In the genomic region with DNA sequence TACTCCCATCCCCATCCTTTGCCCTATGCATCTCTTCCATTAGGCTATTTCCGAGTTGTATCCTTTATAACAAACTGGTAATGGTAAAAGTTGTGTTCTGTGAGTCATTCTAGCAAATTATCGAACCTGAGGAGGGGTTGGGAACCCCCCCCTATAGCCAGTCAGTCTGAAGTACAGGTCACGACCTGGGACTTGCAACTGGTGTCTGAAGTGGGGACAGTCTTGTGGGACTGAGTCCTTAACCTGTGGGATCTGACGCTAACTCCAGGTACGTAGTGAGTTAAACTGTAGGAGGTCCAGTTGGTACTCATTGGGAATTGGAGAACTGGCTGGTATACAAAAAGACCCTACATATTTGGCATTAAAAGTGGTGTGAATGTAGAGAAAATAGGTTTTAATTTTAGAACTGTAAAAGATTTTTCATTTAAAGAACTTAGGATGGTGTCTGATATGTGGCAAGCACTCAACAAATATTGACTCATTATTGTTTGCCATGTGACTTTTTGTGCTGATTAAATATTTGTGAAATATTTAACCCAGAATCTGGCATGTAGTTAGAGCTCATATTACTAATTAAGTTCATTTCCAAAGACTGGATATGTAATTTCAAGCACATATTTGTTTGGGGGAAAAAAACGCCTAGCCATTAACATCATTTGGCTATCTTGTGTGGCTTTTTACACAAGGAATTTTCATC, we compare ENCODE assay signal across 25 cellular contexts.
"Had no signal": no experiment of that assay in that cellular context is flagged by ENCODE, and none has a peak within 500 bp of the region (broad histone marks: within the 10 kb centered on the region; RNA-seq: fewer than 3 reads in every experiment).

No MANE protein-coding gene starts in this region.

- H3K27me3 Mint-ChIP-seq: activated T-helper 17 cell treated with anti-CD3 and anti-CD28 coated beads, Interleukin-2, amount 50 U/mL, for 72 hours; central memory CD8-positive, alpha-beta T cell; memory B cell; progenitor cell of endocrine pancreas; type B pancreatic cell had no signal

- H3K4me3 Mint-ChIP-seq: activated CD8-positive, alpha-beta T cell treated with anti-CD3 and anti-CD28 coated beads, Interleukin-2, amount 10 ng/mL, durations not matched to agents 7 days and 5 days; activated naive CD8-positive, alpha-beta T cell; activated T-helper 17 cell treated with anti-CD3 and anti-CD28 coated beads, Interleukin-2, amount 50 U/mL, for 72 hours; central memory CD8-positive, alpha-beta T cell; memory B cell; natural killer cell treated with Interleukin-12 subunit alpha and Interleukin-12 subunit beta and Interleukin-15 and Interleukin-18, amount 100 ng/mL, for 72 hours; type B pancreatic cell had no signal

- H3K27ac Mint-ChIP-seq: activated CD8-positive, alpha-beta T cell treated with anti-CD3 and anti-CD28 coated beads, Interleukin-2, amount 10 ng/mL, durations not matched to agents 7 days and 5 days; activated naive CD8-positive, alpha-beta T cell; activated T-helper 17 cell treated with anti-CD3 and anti-CD28 coated beads, Interleukin-2, amount 50 U/mL, for 72 hours; memory B cell; natural killer cell treated with Interleukin-12 subunit alpha and Interleukin-12 subunit beta and Interleukin-15 and Interleukin-18, amount 100 ng/mL, for 72 hours; progenitor cell of endocrine pancreas; type B pancreatic cell had no signal

- H3K36me3 Mint-ChIP-seq: natural killer cell treated with Interleukin-12 subunit alpha and Interleukin-12 subunit beta and Interleukin-15 and Interleukin-18, amount 100 ng/mL, for 72 hours; type B pancreatic cell had no signal

- H3K4me1 ChIP-seq: vagina had no signal

- H3K9me3 Mint-ChIP-seq: activated T-helper 17 cell treated with anti-CD3 and anti-CD28 coated beads, Interleukin-2, amount 50 U/mL, for 72 hours; central memory CD8-positive, alpha-beta T cell; memory B cell; natural killer cell treated with Interleukin-12 subunit alpha and Interleukin-12 subunit beta and Interleukin-15 and Interleukin-18, amount 100 ng/mL, for 72 hours had no signal

- FAIRE-seq: colon, TTC549 had no signal

- H3K27ac ChIP-seq: adrenal gland, ascending aorta, brain microvascular endothelial cell, gastrocnemius medialis, thoracic aorta, vagina, WERI-Rb-1 had no signal

- H3K9me3 ChIP-seq: adrenal gland, gastrocnemius medialis, thoracic aorta, vagina had no signal

- H3K27me3 ChIP-seq: adrenal gland, ascending aorta, brain microvascular endothelial cell, gastrocnemius medialis, spleen, vagina had no signal

- DNase-seq: activated CD4-positive, alpha-beta T cell treated with anti-CD3 and anti-CD28 coated beads, Interleukin-2, amount 50 U/mL, for 1 hour; activated CD4-positive, CD25-positive, alpha-beta regulatory T cell treated with anti-CD3 and anti-CD28 coated beads, Interleukin-2, amount 50 U/mL, for 72 hours; activated CD8-positive, alpha-beta T cell treated with anti-CD3 and anti-CD28 coated beads, Interleukin-2, amount 10 ng/mL, durations not matched to agents 7 days and 5 days; adrenal gland; brain microvascular endothelial cell; effector memory CD4-positive, alpha-beta T cell; gastrocnemius medialis; hippocampal formation; spleen; stimulated activated CD4-positive, alpha-beta T cell treated with anti-CD3 and anti-CD28 coated beads, Interleukin-4, amount 100 ng/mL, for 1 hour; stimulated activated naive CD4-positive, alpha-beta T cell treated with Interleukin-2 at 50 U/mL for 16 hours; WERI-Rb-1 had no signal

- ATAC-seq: activated CD8-positive, alpha-beta T cell treated with anti-CD3 and anti-CD28 coated beads, Interleukin-2, amount 10 ng/mL, durations not matched to agents 7 days and 5 days; activated T-helper 17 cell treated with anti-CD3 and anti-CD28 coated beads, Interleukin-2, amount 50 U/mL, for 72 hours; esophagus mucosa; gastrocnemius medialis; natural killer cell treated with Interleukin-12 subunit alpha and Interleukin-12 subunit beta and Interleukin-15 and Interleukin-18, amount 100 ng/mL, for 72 hours had no signal

- H3K36me3 ChIP-seq: adrenal gland, ascending aorta, brain microvascular endothelial cell, thoracic aorta, vagina, WERI-Rb-1 had no signal

- H3K4me3 ChIP-seq: adrenal gland, ascending aorta, gastrocnemius medialis, spleen, thoracic aorta, vagina had no signal
